Comparison of ENCODE assay signal across 1 cellular context in the genomic region with DNA sequence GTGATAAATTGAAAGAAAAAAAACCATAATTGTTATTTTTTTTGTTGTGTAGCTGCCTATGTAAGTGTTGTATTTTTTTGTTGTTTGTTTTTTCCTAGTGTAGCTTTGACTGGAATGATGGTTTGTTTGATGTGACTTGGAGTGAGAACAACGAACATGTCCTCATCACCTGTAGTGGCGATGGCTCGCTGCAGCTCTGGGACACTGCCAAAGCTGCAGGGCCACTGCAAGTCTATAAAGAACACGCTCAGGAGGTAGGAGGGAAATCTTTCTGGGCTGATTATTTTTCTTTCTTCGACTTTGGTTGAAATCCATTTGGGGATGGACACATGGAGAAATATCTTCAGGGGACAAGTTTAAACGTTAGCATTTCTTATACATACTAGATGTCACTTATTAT.
TF ChIP-seq lines count a peak whose summit lies in the region.

No MANE protein-coding gene starts in this region.

TF ChIP-seq in GM23338, 12 proteins besides CTCF, POLR2A, EP300 and RAD21 (continued from another document):
- TF ChIP-seq, protein P1, sequence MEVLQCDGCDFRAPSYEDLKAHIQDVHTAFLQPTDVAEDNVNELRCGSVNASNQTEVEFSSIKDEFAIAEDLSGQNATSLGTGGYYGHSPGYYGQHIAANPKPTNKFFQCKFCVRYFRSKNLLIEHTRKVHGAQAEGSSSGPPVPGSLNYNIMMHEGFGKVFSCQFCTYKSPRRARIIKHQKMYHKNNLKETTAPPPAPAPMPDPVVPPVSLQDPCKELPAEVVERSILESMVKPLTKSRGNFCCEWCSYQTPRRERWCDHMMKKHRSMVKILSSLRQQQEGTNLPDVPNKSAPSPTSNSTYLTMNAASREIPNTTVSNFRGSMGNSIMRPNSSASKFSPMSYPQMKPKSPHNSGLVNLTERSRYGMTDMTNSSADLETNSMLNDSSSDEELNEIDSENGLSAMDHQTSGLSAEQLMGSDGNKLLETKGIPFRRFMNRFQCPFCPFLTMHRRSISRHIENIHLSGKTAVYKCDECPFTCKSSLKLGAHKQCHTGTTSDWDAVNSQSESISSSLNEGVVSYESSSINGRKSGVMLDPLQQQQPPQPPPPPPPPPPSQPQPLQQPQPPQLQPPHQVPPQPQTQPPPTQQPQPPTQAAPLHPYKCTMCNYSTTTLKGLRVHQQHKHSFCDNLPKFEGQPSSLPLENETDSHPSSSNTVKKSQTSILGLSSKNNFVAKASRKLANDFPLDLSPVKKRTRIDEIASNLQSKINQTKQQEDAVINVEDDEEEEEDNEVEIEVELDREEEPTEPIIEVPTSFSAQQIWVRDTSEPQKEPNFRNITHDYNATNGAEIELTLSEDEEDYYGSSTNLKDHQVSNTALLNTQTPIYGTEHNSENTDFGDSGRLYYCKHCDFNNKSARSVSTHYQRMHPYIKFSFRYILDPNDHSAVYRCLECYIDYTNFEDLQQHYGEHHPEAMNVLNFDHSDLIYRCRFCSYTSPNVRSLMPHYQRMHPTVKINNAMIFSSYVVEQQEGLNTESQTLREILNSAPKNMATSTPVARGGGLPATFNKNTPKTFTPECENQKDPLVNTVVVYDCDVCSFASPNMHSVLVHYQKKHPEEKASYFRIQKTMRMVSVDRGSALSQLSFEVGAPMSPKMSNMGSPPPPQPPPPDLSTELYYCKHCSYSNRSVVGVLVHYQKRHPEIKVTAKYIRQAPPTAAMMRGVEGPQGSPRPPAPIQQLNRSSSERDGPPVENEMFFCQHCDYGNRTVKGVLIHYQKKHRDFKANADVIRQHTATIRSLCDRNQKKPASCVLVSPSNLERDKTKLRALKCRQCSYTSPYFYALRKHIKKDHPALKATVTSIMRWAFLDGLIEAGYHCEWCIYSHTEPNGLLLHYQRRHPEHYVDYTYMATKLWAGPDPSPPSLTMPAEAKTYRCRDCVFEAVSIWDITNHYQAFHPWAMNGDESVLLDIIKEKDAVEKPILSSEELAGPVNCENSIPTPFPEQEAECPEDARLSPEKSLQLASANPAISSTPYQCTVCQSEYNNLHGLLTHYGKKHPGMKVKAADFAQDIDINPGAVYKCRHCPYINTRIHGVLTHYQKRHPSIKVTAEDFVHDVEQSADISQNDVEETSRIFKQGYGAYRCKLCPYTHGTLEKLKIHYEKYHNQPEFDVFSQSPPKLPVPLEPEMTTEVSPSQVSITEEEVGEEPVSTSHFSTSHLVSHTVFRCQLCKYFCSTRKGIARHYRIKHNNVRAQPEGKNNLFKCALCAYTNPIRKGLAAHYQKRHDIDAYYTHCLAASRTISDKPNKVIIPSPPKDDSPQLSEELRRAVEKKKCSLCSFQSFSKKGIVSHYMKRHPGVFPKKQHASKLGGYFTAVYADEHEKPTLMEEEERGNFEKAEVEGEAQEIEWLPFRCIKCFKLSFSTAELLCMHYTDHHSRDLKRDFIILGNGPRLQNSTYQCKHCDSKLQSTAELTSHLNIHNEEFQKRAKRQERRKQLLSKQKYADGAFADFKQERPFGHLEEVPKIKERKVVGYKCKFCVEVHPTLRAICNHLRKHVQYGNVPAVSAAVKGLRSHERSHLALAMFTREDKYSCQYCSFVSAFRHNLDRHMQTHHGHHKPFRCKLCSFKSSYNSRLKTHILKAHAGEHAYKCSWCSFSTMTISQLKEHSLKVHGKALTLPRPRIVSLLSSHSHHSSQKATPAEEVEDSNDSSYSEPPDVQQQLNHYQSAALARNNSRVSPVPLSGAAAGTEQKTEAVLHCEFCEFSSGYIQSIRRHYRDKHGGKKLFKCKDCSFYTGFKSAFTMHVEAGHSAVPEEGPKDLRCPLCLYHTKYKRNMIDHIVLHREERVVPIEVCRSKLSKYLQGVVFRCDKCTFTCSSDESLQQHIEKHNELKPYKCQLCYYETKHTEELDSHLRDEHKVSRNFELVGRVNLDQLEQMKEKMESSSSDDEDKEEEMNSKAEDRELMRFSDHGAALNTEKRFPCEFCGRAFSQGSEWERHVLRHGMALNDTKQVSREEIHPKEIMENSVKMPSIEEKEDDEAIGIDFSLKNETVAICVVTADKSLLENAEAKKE (CRISPR knock-in tag; IDR thresholded peaks at IDR 0.05) = no peak
- TF ChIP-seq POLR2AphosphoS5 (IDR thresholded peaks at IDR 0.05; ENCODE audit: low read depth) (no peak), ZNF331 (CRISPR knock-in tag; IDR thresholded peaks at IDR 0.05; ENCODE audit: low read depth) (no peak), NANOG (IDR thresholded peaks at IDR 0.05; ENCODE audit: borderline replicate concordance) (no peak), EZH2 (IDR thresholded peaks at IDR 0.05; ENCODE audit: low read depth, unreplicated experiment) (no peak), JUNB (IDR thresholded peaks at IDR 0.05; ENCODE audit: unreplicated experiment) (no peak), EZH2phosphoT487 (IDR thresholded peaks at IDR 0.05; ENCODE audit: unreplicated experiment) (no peak)
- TF ChIP-seq, protein P2, sequence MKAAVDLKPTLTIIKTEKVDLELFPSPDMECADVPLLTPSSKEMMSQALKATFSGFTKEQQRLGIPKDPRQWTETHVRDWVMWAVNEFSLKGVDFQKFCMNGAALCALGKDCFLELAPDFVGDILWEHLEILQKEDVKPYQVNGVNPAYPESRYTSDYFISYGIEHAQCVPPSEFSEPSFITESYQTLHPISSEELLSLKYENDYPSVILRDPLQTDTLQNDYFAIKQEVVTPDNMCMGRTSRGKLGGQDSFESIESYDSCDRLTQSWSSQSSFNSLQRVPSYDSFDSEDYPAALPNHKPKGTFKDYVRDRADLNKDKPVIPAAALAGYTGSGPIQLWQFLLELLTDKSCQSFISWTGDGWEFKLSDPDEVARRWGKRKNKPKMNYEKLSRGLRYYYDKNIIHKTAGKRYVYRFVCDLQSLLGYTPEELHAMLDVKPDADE (IDR thresholded peaks at IDR 0.05) = no peak
